In genomic region chr1:216929870-216930582, GRCh38 we compare ENCODE assay signal across 20 cellular contexts.
DNase-seq lines count a peak whose midpoint lies in the region; ATAC-seq and TF ChIP-seq lines count a peak whose summit lies in the region.
"Had no signal": no experiment of that assay in that cellular context is flagged by ENCODE, and none has a peak within 500 bp of the region (broad histone marks: within the 10 kb centered on the region; RNA-seq: fewer than 3 reads in every experiment).

No MANE protein-coding gene starts in this region.

- peaks cover 5% of the 10 kb centered on the region for H3K4me1 ChIP-seq in RWPE2 (ENCODE audit: insufficient read depth, poor library complexity, severe bottlenecking)

- H3K9me3 ChIP-seq in RWPE2 (ENCODE audit: severe bottlenecking): no peaks in the 10 kb centered on the region

- ATAC-seq in RWPE2 (ENCODE audit: low read depth): peak; percentile 79
- ATAC-seq in HG03432 (IDR thresholded peaks at IDR 0.05; ENCODE audit: unreplicated experiment): no peak
- ATAC-seq: left ventricle myocardium superior, sciatic nerve had no signal

- no peaks in the 10 kb centered on the region for H3K27me3 ChIP-seq in RWPE2 (ENCODE audit: insufficient read depth, poor library complexity, severe bottlenecking)

- H3K4me3 ChIP-seq in RWPE2 (ENCODE audit: severe bottlenecking): no peak overlapping the region
- H3K4me3 ChIP-seq in choroid plexus epithelial cell (ENCODE audit: low read depth, low read length): no peak overlapping the region
- no peak overlapping the region for H3K4me3 ChIP-seq in skeletal muscle cell (ENCODE audit: low read depth, low read length)
- H3K4me3 ChIP-seq: PC-9 had no signal

- in situ Hi-C loops in GM13977 (cut with MboI; ENCODE audit: low pct_unique_long_range_greater_than_20kb, low sequenced_read_pairs, unreplicated experiment): no loop called here

- H3K27ac ChIP-seq in RWPE2 (ENCODE audit: poor library complexity, severe bottlenecking): peak overlapping the region; percentile 62
- H3K27ac ChIP-seq: PC-9 had no signal

- H3K36me3 ChIP-seq in RWPE2 (ENCODE audit: low read depth): no peaks in the 10 kb centered on the region

- DNase-seq in NOMO-1 treated with DMSO at 0.1 percent for 48 hours (lab: John Stamatoyannopoulos, UW; ENCODE audit: unreplicated experiment) (peak; percentile 19), NOMO-1 treated with dmso at 0.1 percent for 144 hours (lab: John Stamatoyannopoulos, UW; ENCODE audit: unreplicated experiment) (no peak), RWPE2 (ENCODE audit: low spot score) (no peak), choroid plexus epithelial cell (ENCODE audit: low read depth) (peak; percentile 59), skeletal muscle cell (ENCODE audit: low read depth) (peak; percentile 28), GM13977 (ENCODE audit: low spot score) (no peak)
- DNase-seq in activated CD4-positive, alpha-beta T cell treated with anti-CD3 and anti-CD28 coated beads for 1 hour: no peak
- DNase-seq: activated CD4-positive, alpha-beta T cell treated with anti-CD3 and anti-CD28 coated beads, Interleukin-2, amount 50 U/mL, for 48 hours; activated T-cell treated with anti-CD3 and anti-CD28 coated beads, Interleukin-2, amount 50 U/mL, for 1 hour; C1 segment of cervical spinal cord; central memory CD4-positive, alpha-beta T cell; effector memory CD4-positive, alpha-beta T cell; left ventricle myocardium superior; MM.1S; NCI-H2081; NCI-H526 treated with DMSO at 0.1 percent for 48 hours; PC-9; stimulated activated CD4-positive, alpha-beta T cell treated with anti-CD3 and anti-CD28 coated beads, Interleukin-1b, Interleukin-23, amount 100 ng/mL, for 48 hours had no signal

- TF ChIP-seq CTCF in RWPE2 (IDR thresholded peaks at IDR 0.05; ENCODE audit: poor library complexity, severe bottlenecking) (no peak), choroid plexus epithelial cell (conservative IDR thresholded peaks at IDR 0.05; ENCODE audit: low read depth, low read length) (no peak), GM13977 (IDR thresholded peaks at IDR 0.05; ENCODE audit: extremely low read depth, insufficient read depth, missing control alignments) (no peak)

Comparison
In these comparisons a context has a peak if more than half of its experiments do, and no peak if none do; other contexts are left out.
1. DNase-seq: peak in NOMO-1 treated with DMSO at 0.1 percent for 48 hours (single experiment), choroid plexus epithelial cell (single experiment) and skeletal muscle cell (single experiment); none in NOMO-1 treated with dmso at 0.1 percent for 144 hours (single experiment), RWPE2 (single experiment), activated CD4-positive, alpha-beta T cell treated with anti-CD3 and anti-CD28 coated beads for 1 hour (single experiment) and GM13977 (single experiment).